Comparison of ENCODE assay signal across 1 cellular context in the genomic region with DNA sequence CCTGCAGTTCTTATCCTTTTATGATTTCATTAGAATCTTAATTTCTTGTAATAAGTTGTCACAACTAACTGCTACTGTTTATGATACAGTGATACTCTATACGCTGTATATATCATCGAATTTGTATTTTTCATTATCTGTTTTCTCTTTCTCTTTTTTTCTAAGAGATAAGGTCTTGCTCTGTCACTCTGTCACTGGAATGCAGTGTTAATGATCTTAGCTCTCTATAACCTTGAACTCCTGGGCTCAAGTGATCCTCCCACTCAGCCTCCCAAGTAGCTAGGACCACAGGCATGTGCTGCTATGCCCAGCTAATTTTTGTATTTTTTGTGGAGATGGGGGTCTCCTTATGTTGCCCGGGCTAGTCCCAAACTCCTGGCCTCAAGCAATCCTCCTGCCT.
TF ChIP-seq lines count a peak whose summit lies in the region.

No MANE protein-coding gene starts in this region.

TF ChIP-seq in K562, 482 proteins besides CTCF, POLR2A, EP300 and RAD21 (continued from another document and continues in another):
- TF ChIP-seq, protein P1, sequence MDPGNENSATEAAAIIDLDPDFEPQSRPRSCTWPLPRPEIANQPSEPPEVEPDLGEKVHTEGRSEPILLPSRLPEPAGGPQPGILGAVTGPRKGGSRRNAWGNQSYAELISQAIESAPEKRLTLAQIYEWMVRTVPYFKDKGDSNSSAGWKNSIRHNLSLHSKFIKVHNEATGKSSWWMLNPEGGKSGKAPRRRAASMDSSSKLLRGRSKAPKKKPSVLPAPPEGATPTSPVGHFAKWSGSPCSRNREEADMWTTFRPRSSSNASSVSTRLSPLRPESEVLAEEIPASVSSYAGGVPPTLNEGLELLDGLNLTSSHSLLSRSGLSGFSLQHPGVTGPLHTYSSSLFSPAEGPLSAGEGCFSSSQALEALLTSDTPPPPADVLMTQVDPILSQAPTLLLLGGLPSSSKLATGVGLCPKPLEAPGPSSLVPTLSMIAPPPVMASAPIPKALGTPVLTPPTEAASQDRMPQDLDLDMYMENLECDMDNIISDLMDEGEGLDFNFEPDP (CRISPR knock-in tag; IDR thresholded peaks at IDR 0.05) = no peak
- TF ChIP-seq SMARCC2 (IDR thresholded peaks at IDR 0.05; ENCODE audit: low read depth) = no peak
- no peak for TF ChIP-seq ZNF212 (CRISPR knock-in tag; IDR thresholded peaks at IDR 0.05)
- no peak for TF ChIP-seq PCBP1 (IDR thresholded peaks at IDR 0.05; ENCODE audit: low read depth, low read length, poor library complexity, severe bottlenecking)
- TF ChIP-seq, protein P2, sequence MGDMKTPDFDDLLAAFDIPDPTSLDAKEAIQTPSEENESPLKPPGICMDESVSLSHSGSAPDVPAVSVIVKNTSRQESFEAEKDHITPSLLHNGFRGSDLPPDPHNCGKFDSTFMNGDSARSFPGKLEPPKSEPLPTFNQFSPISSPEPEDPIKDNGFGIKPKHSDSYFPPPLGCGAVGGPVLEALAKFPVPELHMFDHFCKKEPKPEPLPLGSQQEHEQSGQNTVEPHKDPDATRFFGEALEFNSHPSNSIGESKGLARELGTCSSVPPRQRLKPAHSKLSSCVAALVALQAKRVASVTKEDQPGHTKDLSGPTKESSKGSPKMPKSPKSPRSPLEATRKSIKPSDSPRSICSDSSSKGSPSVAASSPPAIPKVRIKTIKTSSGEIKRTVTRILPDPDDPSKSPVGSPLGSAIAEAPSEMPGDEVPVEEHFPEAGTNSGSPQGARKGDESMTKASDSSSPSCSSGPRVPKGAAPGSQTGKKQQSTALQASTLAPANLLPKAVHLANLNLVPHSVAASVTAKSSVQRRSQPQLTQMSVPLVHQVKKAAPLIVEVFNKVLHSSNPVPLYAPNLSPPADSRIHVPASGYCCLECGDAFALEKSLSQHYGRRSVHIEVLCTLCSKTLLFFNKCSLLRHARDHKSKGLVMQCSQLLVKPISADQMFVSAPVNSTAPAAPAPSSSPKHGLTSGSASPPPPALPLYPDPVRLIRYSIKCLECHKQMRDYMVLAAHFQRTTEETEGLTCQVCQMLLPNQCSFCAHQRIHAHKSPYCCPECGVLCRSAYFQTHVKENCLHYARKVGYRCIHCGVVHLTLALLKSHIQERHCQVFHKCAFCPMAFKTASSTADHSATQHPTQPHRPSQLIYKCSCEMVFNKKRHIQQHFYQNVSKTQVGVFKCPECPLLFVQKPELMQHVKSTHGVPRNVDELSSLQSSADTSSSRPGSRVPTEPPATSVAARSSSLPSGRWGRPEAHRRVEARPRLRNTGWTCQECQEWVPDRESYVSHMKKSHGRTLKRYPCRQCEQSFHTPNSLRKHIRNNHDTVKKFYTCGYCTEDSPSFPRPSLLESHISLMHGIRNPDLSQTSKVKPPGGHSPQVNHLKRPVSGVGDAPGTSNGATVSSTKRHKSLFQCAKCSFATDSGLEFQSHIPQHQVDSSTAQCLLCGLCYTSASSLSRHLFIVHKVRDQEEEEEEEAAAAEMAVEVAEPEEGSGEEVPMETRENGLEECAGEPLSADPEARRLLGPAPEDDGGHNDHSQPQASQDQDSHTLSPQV (IDR thresholded peaks at IDR 0.05) = no peak
- no peak for TF ChIP-seq NR4A1 (CRISPR knock-in tag; IDR thresholded peaks at IDR 0.05)
- TF ChIP-seq NR4A1 (tag; IDR thresholded peaks at IDR 0.05) = no peak
- TF ChIP-seq, protein P3, sequence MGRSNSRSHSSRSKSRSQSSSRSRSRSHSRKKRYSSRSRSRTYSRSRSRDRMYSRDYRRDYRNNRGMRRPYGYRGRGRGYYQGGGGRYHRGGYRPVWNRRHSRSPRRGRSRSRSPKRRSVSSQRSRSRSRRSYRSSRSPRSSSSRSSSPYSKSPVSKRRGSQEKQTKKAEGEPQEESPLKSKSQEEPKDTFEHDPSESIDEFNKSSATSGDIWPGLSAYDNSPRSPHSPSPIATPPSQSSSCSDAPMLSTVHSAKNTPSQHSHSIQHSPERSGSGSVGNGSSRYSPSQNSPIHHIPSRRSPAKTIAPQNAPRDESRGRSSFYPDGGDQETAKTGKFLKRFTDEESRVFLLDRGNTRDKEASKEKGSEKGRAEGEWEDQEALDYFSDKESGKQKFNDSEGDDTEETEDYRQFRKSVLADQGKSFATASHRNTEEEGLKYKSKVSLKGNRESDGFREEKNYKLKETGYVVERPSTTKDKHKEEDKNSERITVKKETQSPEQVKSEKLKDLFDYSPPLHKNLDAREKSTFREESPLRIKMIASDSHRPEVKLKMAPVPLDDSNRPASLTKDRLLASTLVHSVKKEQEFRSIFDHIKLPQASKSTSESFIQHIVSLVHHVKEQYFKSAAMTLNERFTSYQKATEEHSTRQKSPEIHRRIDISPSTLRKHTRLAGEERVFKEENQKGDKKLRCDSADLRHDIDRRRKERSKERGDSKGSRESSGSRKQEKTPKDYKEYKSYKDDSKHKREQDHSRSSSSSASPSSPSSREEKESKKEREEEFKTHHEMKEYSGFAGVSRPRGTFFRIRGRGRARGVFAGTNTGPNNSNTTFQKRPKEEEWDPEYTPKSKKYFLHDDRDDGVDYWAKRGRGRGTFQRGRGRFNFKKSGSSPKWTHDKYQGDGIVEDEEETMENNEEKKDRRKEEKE (IDR thresholded peaks at IDR 0.05; ENCODE audit: borderline replicate concordance in 1 of 2, control insufficient read depth in 1 of 2, low read depth in 2 of 2, low read length in 1 of 2) = no peak
- TF ChIP-seq ELF2 (CRISPR knock-in tag; IDR thresholded peaks at IDR 0.05) = no peak
- TF ChIP-seq ZBED1 (IDR thresholded peaks at IDR 0.05) = no peak
- no peak for TF ChIP-seq ZNF695 (CRISPR knock-in tag; IDR thresholded peaks at IDR 0.05)
- TF ChIP-seq, protein P4, sequence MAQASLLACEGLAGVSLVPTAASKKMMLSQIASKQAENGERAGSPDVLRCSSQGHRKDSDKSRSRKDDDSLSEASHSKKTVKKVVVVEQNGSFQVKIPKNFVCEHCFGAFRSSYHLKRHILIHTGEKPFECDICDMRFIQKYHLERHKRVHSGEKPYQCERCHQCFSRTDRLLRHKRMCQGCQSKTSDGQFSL (CRISPR knock-in tag; IDR thresholded peaks at IDR 0.05) = no peak
- TF ChIP-seq, protein P4 (tag; IDR thresholded peaks at IDR 0.05) = no peak
- no peak for TF ChIP-seq SAP30 (IDR thresholded peaks at IDR 0.05; ENCODE audit: borderline replicate concordance, insufficient read depth, low read depth, low read length, poor library complexity, severe bottlenecking)
- TF ChIP-seq KLF13 (tag; IDR thresholded peaks at IDR 0.05; ENCODE audit: borderline replicate concordance, low read depth) = no peak
- TF ChIP-seq, protein P5, sequence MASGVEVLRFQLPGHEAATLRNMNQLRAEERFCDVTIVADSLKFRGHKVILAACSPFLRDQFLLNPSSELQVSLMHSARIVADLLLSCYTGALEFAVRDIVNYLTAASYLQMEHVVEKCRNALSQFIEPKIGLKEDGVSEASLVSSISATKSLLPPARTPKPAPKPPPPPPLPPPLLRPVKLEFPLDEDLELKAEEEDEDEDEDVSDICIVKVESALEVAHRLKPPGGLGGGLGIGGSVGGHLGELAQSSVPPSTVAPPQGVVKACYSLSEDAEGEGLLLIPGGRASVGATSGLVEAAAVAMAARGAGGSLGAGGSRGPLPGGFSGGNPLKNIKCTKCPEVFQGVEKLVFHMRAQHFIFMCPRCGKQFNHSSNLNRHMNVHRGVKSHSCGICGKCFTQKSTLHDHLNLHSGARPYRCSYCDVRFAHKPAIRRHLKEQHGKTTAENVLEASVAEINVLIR (CRISPR knock-in tag; IDR thresholded peaks at IDR 0.05) = no peak
- no peak for TF ChIP-seq HDAC6 (IDR thresholded peaks at IDR 0.05; ENCODE audit: low read depth, low read length)
- no peak for TF ChIP-seq NR2C2 (CRISPR knock-in tag; IDR thresholded peaks at IDR 0.05)
- TF ChIP-seq NR2C2 (tag; IDR thresholded peaks at IDR 0.05) = no peak
- no peak for TF ChIP-seq TAF9B (IDR thresholded peaks at IDR 0.05; ENCODE audit: partially characterized antibody)
- TF ChIP-seq PHF8 (IDR thresholded peaks at IDR 0.05; ENCODE audit: borderline replicate concordance, low read length) = no peak
- no peak for TF ChIP-seq COPS2 (conservative IDR thresholded peaks at IDR 0.05)
- TF ChIP-seq NCOA4 (IDR thresholded peaks at IDR 0.05; ENCODE audit: partially characterized antibody) = no peak
- no peak for TF ChIP-seq FOSL1 (tag; conservative IDR thresholded peaks at IDR 0.05)
- TF ChIP-seq ARID2 (IDR thresholded peaks at IDR 0.05) = no peak
- no peak for TF ChIP-seq RBM14 (IDR thresholded peaks at IDR 0.05; ENCODE audit: borderline replicate concordance, insufficient read depth, low read depth, low read length)
- TF ChIP-seq XRCC3 (IDR thresholded peaks at IDR 0.05) = no peak
- TF ChIP-seq LARP7 (IDR thresholded peaks at IDR 0.05) = no peak
- TF ChIP-seq, protein P6, sequence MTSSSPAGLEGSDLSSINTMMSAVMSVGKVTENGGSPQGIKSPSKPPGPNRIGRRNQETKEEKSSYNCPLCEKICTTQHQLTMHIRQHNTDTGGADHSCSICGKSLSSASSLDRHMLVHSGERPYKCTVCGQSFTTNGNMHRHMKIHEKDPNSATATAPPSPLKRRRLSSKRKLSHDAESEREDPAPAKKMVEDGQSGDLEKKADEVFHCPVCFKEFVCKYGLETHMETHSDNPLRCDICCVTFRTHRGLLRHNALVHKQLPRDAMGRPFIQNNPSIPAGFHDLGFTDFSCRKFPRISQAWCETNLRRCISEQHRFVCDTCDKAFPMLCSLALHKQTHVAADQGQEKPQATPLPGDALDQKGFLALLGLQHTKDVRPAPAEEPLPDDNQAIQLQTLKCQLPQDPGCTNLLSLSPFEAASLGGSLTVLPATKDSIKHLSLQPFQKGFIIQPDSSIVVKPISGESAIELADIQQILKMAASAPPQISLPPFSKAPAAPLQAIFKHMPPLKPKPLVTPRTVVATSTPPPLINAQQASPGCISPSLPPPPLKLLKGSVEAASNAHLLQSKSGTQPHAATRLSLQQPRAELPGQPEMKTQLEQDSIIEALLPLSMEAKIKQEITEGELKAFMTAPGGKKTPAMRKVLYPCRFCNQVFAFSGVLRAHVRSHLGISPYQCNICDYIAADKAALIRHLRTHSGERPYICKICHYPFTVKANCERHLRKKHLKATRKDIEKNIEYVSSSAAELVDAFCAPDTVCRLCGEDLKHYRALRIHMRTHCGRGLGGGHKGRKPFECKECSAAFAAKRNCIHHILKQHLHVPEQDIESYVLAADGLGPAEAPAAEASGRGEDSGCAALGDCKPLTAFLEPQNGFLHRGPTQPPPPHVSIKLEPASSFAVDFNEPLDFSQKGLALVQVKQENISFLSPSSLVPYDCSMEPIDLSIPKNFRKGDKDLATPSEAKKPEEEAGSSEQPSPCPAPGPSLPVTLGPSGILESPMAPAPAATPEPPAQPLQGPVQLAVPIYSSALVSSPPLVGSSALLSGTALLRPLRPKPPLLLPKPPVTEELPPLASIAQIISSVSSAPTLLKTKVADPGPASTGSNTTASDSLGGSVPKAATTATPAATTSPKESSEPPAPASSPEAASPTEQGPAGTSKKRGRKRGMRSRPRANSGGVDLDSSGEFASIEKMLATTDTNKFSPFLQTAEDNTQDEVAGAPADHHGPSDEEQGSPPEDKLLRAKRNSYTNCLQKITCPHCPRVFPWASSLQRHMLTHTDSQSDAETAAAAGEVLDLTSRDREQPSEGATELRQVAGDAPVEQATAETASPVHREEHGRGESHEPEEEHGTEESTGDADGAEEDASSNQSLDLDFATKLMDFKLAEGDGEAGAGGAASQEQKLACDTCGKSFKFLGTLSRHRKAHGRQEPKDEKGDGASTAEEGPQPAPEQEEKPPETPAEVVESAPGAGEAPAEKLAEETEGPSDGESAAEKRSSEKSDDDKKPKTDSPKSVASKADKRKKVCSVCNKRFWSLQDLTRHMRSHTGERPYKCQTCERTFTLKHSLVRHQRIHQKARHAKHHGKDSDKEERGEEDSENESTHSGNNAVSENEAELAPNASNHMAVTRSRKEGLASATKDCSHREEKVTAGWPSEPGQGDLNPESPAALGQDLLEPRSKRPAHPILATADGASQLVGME (CRISPR knock-in tag; IDR thresholded peaks at IDR 0.05) = no peak
- TF ChIP-seq ESRRA (IDR thresholded peaks at IDR 0.05; ENCODE audit: borderline replicate concordance, low read depth) = peak; percentile 80
- TF ChIP-seq YBX1 (IDR thresholded peaks at IDR 0.05) = no peak
- TF ChIP-seq ZNF133 (CRISPR knock-in tag; IDR thresholded peaks at IDR 0.05) = no peak
- TF ChIP-seq GATAD2B (IDR thresholded peaks at IDR 0.05; ENCODE audit: borderline replicate concordance) = no peak
- no peak for TF ChIP-seq ZNF696 (CRISPR knock-in tag; conservative IDR thresholded peaks at IDR 0.05)
- TF ChIP-seq EWSR1 (IDR thresholded peaks at IDR 0.05; ENCODE audit: borderline replicate concordance, low read depth, partially characterized antibody) = no peak
- TF ChIP-seq BRD9 (IDR thresholded peaks at IDR 0.05; ENCODE audit: low read depth, partially characterized antibody) = no peak
- TF ChIP-seq ZNF217 (CRISPR knock-in tag; IDR thresholded peaks at IDR 0.05) = no peak
- no peak for TF ChIP-seq ZNF3 (CRISPR knock-in tag; IDR thresholded peaks at IDR 0.05)
- no peak for TF ChIP-seq MYBL2 (IDR thresholded peaks at IDR 0.05; ENCODE audit: low read depth)
- no peak for TF ChIP-seq MYBL2 (CRISPR knock-in tag; IDR thresholded peaks at IDR 0.05; ENCODE audit: borderline replicate concordance)
- TF ChIP-seq ZNF41 (CRISPR knock-in tag; conservative IDR thresholded peaks at IDR 0.05) = no peak
- TF ChIP-seq ZZZ3 (IDR thresholded peaks at IDR 0.05) = no peak
- no peak for TF ChIP-seq HNRNPUL1 (IDR thresholded peaks at IDR 0.05; ENCODE audit: low read length)
- no peak for TF ChIP-seq ZNF224 (CRISPR knock-in tag; IDR thresholded peaks at IDR 0.05)
- no peak for TF ChIP-seq TBL1XR1 (IDR thresholded peaks at IDR 0.05; ENCODE audit: low read length in 2 of 2)
- TF ChIP-seq FOS (IDR thresholded peaks at IDR 0.05; ENCODE audit: extremely low read depth, insufficient read length) = no peak
- TF ChIP-seq MCM3 (IDR thresholded peaks at IDR 0.05) = no peak
- no peak for TF ChIP-seq TGIF2 (CRISPR knock-in tag; IDR thresholded peaks at IDR 0.05)
